20 cellular contexts compared by ENCODE assay signal in the genomic region with DNA sequence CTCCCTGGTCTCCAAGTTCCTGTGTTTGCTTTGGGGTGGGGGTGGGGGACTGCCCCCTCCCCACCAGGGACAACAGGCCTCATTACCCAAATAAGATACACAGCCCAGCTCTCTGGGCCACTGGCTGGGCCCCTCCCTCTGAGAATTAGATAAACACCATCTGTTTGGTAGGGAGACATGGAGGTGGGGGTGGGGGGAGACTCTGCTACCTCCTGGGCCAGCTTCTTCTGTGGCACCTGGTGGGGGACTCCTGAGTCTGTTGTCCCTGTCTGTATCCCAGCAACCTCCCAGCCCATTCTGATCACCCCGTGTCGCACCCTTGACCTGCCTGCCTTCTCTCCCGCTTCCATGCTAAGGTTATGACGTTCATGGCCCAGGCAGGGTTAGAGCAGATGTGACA.
"Had no signal": no experiment of that assay in that cellular context is flagged by ENCODE, and none has a peak within 500 bp of the region (broad histone marks: within the 10 kb centered on the region; RNA-seq: fewer than 3 reads in every experiment).

No MANE protein-coding gene starts in this region.

- H3K27me3 ChIP-seq: adrenal gland had no signal

- H3K27ac ChIP-seq: adrenal gland, cardiac muscle cell, colonic mucosa, foreskin keratinocyte, hepatocyte, prostate gland, right atrium auricular region, tibial nerve, uterus, VCaP had no signal

- ATAC-seq: activated CD4-positive, alpha-beta T cell treated with anti-CD3 and anti-CD28 coated beads for 36 hours; activated naive CD4-positive, alpha-beta T cell treated with anti-CD3 and anti-CD28 coated beads, Interleukin-2, amount 50 U/mL, for 72 hours; foreskin keratinocyte; stimulated activated naive CD8-positive, alpha-beta T cell treated with anti-CD3 and anti-CD28 coated beads, Interleukin-15, Interleukin-2, amounts not matched to agents 100 U/mL and 50 U/mL, for 24 hours had no signal

- H3K4me3 ChIP-seq: adrenal gland, cardiac muscle cell, colonic mucosa, hepatocyte, lung, prostate gland, right atrium auricular region, tibial nerve, uterus had no signal

- DNase-seq: activated CD4-positive, alpha-beta T cell treated with anti-CD3 and anti-CD28 coated beads for 36 hours; activated CD4-positive, alpha-beta T cell treated with anti-CD3 and anti-CD28 coated beads, Interleukin-2, amount 50 U/mL, for 48 hours; activated gamma-delta T cell treated with Interleukin-2 at 50 U/mL for 16 hours; adrenal gland; colonic mucosa; foreskin keratinocyte; islet precursor cell; nephron progenitor cell; stimulated activated CD4-positive, alpha-beta T cell treated with anti-CD3 and anti-CD28 coated beads, Interleukin-2, amount 100 ng/mL, for 24 hours; stimulated activated naive CD8-positive, alpha-beta T cell treated with anti-CD3 and anti-CD28 coated beads, Interleukin-15, Interleukin-2, amounts not matched to agents 100 U/mL and 50 U/mL, for 24 hours; substantia nigra; uterus had no signal

- H3K36me3 ChIP-seq: adrenal gland, cardiac muscle cell, colonic mucosa, prostate gland, right atrium auricular region, tibial nerve, uterus had no signal

- H3K9me3 ChIP-seq: adrenal gland, colonic mucosa, prostate gland, right atrium auricular region, tibial nerve, uterus had no signal
